ENCODE assay signal across 1 cellular context in genomic region chr1:155244368-155245162, GRCh38.
TF ChIP-seq lines count a peak whose summit lies in the region.

No MANE protein-coding gene starts in this region.

TF ChIP-seq in K562, 482 proteins besides CTCF, POLR2A, EP300 and RAD21 (continued from another document and continues in another):
- TF ChIP-seq MGA (IDR thresholded peaks at IDR 0.05), result no peak; the same call in 1 of the 2 replicates
- TF ChIP-seq PTBP1 (IDR thresholded peaks at IDR 0.05; ENCODE audit: low read depth, low read length), result peak; percentile 96
- TF ChIP-seq ZNF324 (CRISPR knock-in tag; IDR thresholded peaks at IDR 0.05), result no peak
- TF ChIP-seq NFE2 (IDR thresholded peaks at IDR 0.05; ENCODE audit: low read depth), result no peak; the same call in 1 of the 2 replicates
- TF ChIP-seq ZFP30 (CRISPR knock-in tag; IDR thresholded peaks at IDR 0.05; ENCODE audit: borderline replicate concordance), result no peak
- TF ChIP-seq ZNF212 (CRISPR knock-in tag; IDR thresholded peaks at IDR 0.05), result peak; percentile 100
- no peak for TF ChIP-seq TFE3 (CRISPR knock-in tag; IDR thresholded peaks at IDR 0.05)
- peak; percentile 91 for TF ChIP-seq NCOR1 (IDR thresholded peaks at IDR 0.05)
- peak; percentile 69 for TF ChIP-seq BHLHE40 (IDR thresholded peaks at IDR 0.05; ENCODE audit: low read length)
- TF ChIP-seq AFF1 (IDR thresholded peaks at IDR 0.05; ENCODE audit: low read depth in 1 of 2, partially characterized antibody in 2 of 2), result peak; percentile 72 to 97
- no peak for TF ChIP-seq KAT2B (IDR thresholded peaks at IDR 0.05; ENCODE audit: low read depth, low read length)
- TF ChIP-seq RFX7 (CRISPR knock-in tag; IDR thresholded peaks at IDR 0.05), result no peak
- TF ChIP-seq ZNF436 (CRISPR knock-in tag; IDR thresholded peaks at IDR 0.05), result no peak
- peak; percentile 67 for TF ChIP-seq TEAD4 (IDR thresholded peaks at IDR 0.05; ENCODE audit: low read length)
- TF ChIP-seq TEAD4 (CRISPR knock-in tag; IDR thresholded peaks at IDR 0.05; ENCODE audit: borderline replicate concordance), result no peak
- peak; percentile 92 for TF ChIP-seq ARID1B (IDR thresholded peaks at IDR 0.05)
- no peak; the same call in none of the 2 replicates for TF ChIP-seq GTF2F1 (IDR thresholded peaks at IDR 0.05; ENCODE audit: low read depth, low read length)
- 0 out of 4 replicates have a peak, but pooled peaks of 1 of the 2 experiments have one; percentile 45 for TF ChIP-seq SRF (CRISPR knock-in tag; IDR thresholded peaks at IDR 0.05)
- peak; percentile 58; the same call in 1 of the 2 replicates for TF ChIP-seq PHB2 (IDR thresholded peaks at IDR 0.05; ENCODE audit: low read depth)
- no peak for TF ChIP-seq ATF2 (CRISPR knock-in tag; IDR thresholded peaks at IDR 0.05)
- peak; percentile 68; the same call in 1 of the 2 replicates for TF ChIP-seq ZBTB43 (CRISPR knock-in tag; IDR thresholded peaks at IDR 0.05)
- no peak for TF ChIP-seq THAP7 (CRISPR knock-in tag; IDR thresholded peaks at IDR 0.05)
- TF ChIP-seq CSDE1 (IDR thresholded peaks at IDR 0.05), result no peak
